In genomic region chr5:22889714-22890113, GRCh38 we compare ENCODE assay signal across 13 cellular contexts. TPM values are rescaled to one million over a fixed set of nuclear protein-coding genes. Genes with fewer than 3 reads are reported as not detected.
DNase-seq lines count a peak whose midpoint lies in the region; ATAC-seq and TF ChIP-seq lines count a peak whose summit lies in the region.
"Had no signal": no experiment of that assay in that cellular context is flagged by ENCODE, and none has a peak within 500 bp of the region (broad histone marks: within the 10 kb centered on the region; RNA-seq: fewer than 3 reads in every experiment).

No MANE protein-coding gene starts in this region.

- H3K27me3 ChIP-seq in right lobe of liver, result no peaks in the 10 kb centered on the region
- H3K27me3 ChIP-seq: thyroid gland had no signal

- TF ChIP-seq CTCF in LNCaP clone FGC (IDR thresholded peaks at IDR 0.05; ENCODE audit: control insufficient read depth, extremely low read depth, insufficient read depth) (peak; percentile 26; the same call in 1 of the 2 replicates), right lobe of liver (IDR thresholded peaks at IDR 0.05) (peak; percentile 41 to 50 (median 46))

- H3K9me3 ChIP-seq in right lobe of liver, result no peaks in the 10 kb centered on the region
- H3K9me3 ChIP-seq: thyroid gland had no signal

- DNase-seq in NCI-H1092 treated with DMSO at 0.1 percent for 48 hours (lab: John Stamatoyannopoulos, UW), result peak; percentile 16
- no peak for DNase-seq in NCI-H1092 (lab: John Stamatoyannopoulos, UW)
- DNase-seq in LNCaP clone FGC (ENCODE audit: low read depth), result no peak
- DNase-seq in RKO (ENCODE audit: low spot score), result peak; percentile 27
- no peak for DNase-seq in right lobe of liver
- no peak for DNase-seq in GM19238 (ENCODE audit: insufficient read length, low spot score)
- no peak for DNase-seq in stimulated activated CD4-positive, alpha-beta T cell treated with anti-CD3 and anti-CD28 coated beads, Interleukin-2, amount 100 ng/mL, for 24 hours
- DNase-seq: 8988T; activated T-cell treated with anti-CD3 and anti-CD28 coated beads, Interleukin-2, amount 50 U/mL, for 24 hours; NCI-H1048; thyroid gland had no signal

- ATAC-seq in right lobe of liver (peak; percentile 62 to 82 (median 78)), HG02678 (IDR thresholded peaks at IDR 0.05; ENCODE audit: unreplicated experiment) (no peak)
- ATAC-seq: Right ventricle myocardium inferior had no signal

- no peak overlapping the region for H3K4me3 ChIP-seq in LNCaP clone FGC (ENCODE audit: low read depth, low read length)
- no peak overlapping the region for H3K4me3 ChIP-seq in right lobe of liver
- H3K4me3 ChIP-seq: thyroid gland had no signal

- no peaks in the 10 kb centered on the region for H3K36me3 ChIP-seq in right lobe of liver
- H3K36me3 ChIP-seq: thyroid gland had no signal

- TF ChIP-seq POLR2A in right lobe of liver (IDR thresholded peaks at IDR 0.05), result no peak

- intact Hi-C loops in right lobe of liver (cut with DNase I), result loop anchor here (10.0 kb wide), 1 partner anchor 255 kb away; no protein-coding TSS in a partner anchor

- H3K27ac ChIP-seq in right lobe of liver, result no peak overlapping the region
- H3K27ac ChIP-seq: thyroid gland had no signal

- WGBS in right lobe of liver (ENCODE audit: insufficient coverage, low coverage, low lambda C conversion rate, missing lambda C conversion rate), result 41% methylated on average over 2 of the region's 2 CpGs

- no peaks in the 10 kb centered on the region for H3K4me1 ChIP-seq in right lobe of liver
- H3K4me1 ChIP-seq: thyroid gland had no signal

RNA-seq across cellular contexts. Expression of gene CDH12, which starts 36.6 kb away (rescaled TPM):
- total RNA-seq in right lobe of liver, result 1 to 10 TPM in 1 of 6 experiments, under 1 TPM in 2, not detected in 3; 0.42 to 1.0 (median 0.77) TPM
- total RNA-seq: Right ventricle myocardium inferior, thyroid gland had no signal

Comparison
In these comparisons a context has a peak if more than half of its experiments do, and no peak if none do; other contexts are left out.
1. DNase-seq: peak in NCI-H1092 treated with DMSO at 0.1 percent for 48 hours (single experiment) and RKO (single experiment); none in NCI-H1092 (single experiment), LNCaP clone FGC (single experiment), right lobe of liver (0 of 3), GM19238 (single experiment) and stimulated activated CD4-positive, alpha-beta T cell treated with anti-CD3 and anti-CD28 coated beads, Interleukin-2, amount 100 ng/mL, for 24 hours (0 of 2).